20 cellular contexts compared by ENCODE assay signal in the genomic region with DNA sequence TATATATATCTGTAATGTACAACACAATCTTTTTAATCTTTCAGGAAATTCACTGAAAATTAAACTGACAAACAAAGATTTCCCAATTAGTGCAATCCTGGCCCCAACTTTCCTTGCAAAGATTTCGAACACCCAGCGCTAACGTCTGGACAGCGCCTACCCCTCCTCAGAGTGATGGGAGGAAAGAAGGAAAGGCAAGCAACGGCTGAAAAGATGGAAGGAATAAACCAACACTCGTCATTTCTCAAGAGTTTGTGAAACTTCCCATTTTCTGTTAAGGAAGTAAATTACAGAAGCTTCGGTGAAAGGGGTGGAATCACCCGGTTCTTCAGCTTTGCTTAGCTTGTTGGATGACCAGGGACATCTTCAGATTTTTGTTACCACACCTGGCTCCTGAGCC.
A peak's percentile ranks its signal among the peaks of the same experiment; 100 is the strongest.
DNase-seq lines count a peak whose midpoint lies in the region; ATAC-seq, FAIRE-seq and TF ChIP-seq lines count a peak whose summit lies in the region.
"Had no signal": no experiment of that assay in that cellular context is flagged by ENCODE, and none has a peak within 500 bp of the region (broad histone marks: within the 10 kb centered on the region; RNA-seq: fewer than 3 reads in every experiment).

No MANE protein-coding gene starts in this region.

- no peaks in the 10 kb centered on the region for H3K4me1 ChIP-seq in upper lobe of right lung
- H3K4me1 ChIP-seq in thyroid gland: peaks cover 8 to 18% of the 10 kb centered on the region in 2 donors
- H3K4me1 ChIP-seq: BE2C had no signal

- 88 to 90% methylated on average over 8 of the region's 8 CpGs for WGBS in thyroid gland, 2 donors

- no peaks in the 10 kb centered on the region for H3K36me3 ChIP-seq in upper lobe of right lung
- no peaks in the 10 kb centered on the region for H3K36me3 ChIP-seq in thyroid gland
- H3K36me3 ChIP-seq: BE2C had no signal

- DNase-seq in Kasumi-1 (lab: John Stamatoyannopoulos, UW) (peak; percentile 74 to 81), NOMO-1 (lab: John Stamatoyannopoulos, UW; ENCODE audit: unreplicated experiment in 2 of 2) (peak; percentile 48 to 88), SKM-1 treated with dmso at 0.1 percent for 144 hours (lab: John Stamatoyannopoulos, UW; ENCODE audit: unreplicated experiment) (peak; percentile 68), upper lobe of right lung (no peak), thyroid gland (no peak), RCC 7860 (ENCODE audit: low spot score) (no peak)
- DNase-seq: BE2C; CD4-positive, CD25-positive, alpha-beta regulatory T cell; H9; HFFc6; MM.1S; NCI-H1694; NCI-H2081; NCI-H2171; NCI-H345; NCI-H524 treated with DMSO at 0.1 percent for 48 hours; T-helper 2 cell had no signal

- H3K4me3 ChIP-seq in upper lobe of right lung (no peak overlapping the region), thyroid gland (replicated peaks in 1 of 3) (no peak overlapping the region)
- H3K4me3 ChIP-seq: A549 had no signal

- ATAC-seq in upper lobe of right lung: peak; percentile 50
- no peak for ATAC-seq in GM18873 (IDR thresholded peaks at IDR 0.05; ENCODE audit: low FRiP score, unreplicated experiment)
- ATAC-seq: A549, Panc1 had no signal

- TF ChIP-seq POLR2A in thyroid gland (IDR thresholded peaks at IDR 0.05): no peak

- H3K9me3 ChIP-seq in upper lobe of right lung (no peaks in the 10 kb centered on the region), thyroid gland (no peaks in the 10 kb centered on the region)
- H3K9me3 ChIP-seq: BE2C had no signal

- intact Hi-C loops in upper lobe of right lung (cut with DNase I) (no loop called here), thyroid gland (cut with DNase I) (no loop called here)

- H3K27me3 ChIP-seq in upper lobe of right lung (no peaks in the 10 kb centered on the region), thyroid gland (no peaks in the 10 kb centered on the region)
- H3K27me3 ChIP-seq: BE2C had no signal

- no peak for FAIRE-seq in RCC 7860 (lab: Jason Lieb, UNC)
- FAIRE-seq: A549 had no signal

- H3K27ac ChIP-seq in upper lobe of right lung: no peak overlapping the region
- H3K27ac ChIP-seq in thyroid gland: no peak overlapping the region
- H3K27ac ChIP-seq: A549 had no signal

- TF ChIP-seq CTCF in upper lobe of right lung (IDR thresholded peaks at IDR 0.05) (no peak), thyroid gland (IDR thresholded peaks at IDR 0.05) (no peak)

Comparison
In these comparisons a context has a peak if more than half of its experiments do, and no peak if none do; other contexts are left out.
1. DNase-seq: peak in Kasumi-1 (2 of 2), NOMO-1 (2 of 2) and SKM-1 treated with dmso at 0.1 percent for 144 hours (single experiment); none in upper lobe of right lung (single experiment), thyroid gland (0 of 2) and RCC 7860 (single experiment).